Comparison of ENCODE assay signal across 8 cellular contexts in genomic region chr7:69597278-69598076, GRCh38. TPM values are rescaled to one million over a fixed set of nuclear protein-coding genes. Genes with fewer than 3 reads are reported as not detected.
DNase-seq lines count a peak whose midpoint lies in the region; ATAC-seq and TF ChIP-seq lines count a peak whose summit lies in the region.

No MANE protein-coding gene starts in this region.

- peak overlapping the region; percentile 80 for H3K27ac ChIP-seq in skeletal muscle tissue (ENCODE audit: low read depth, low read length)

- no peaks in the 10 kb centered on the region for H3K9me3 ChIP-seq in iPS-18c (ENCODE audit: control insufficient read depth, insufficient read depth, low read length)
- no peaks in the 10 kb centered on the region for H3K9me3 ChIP-seq in skeletal muscle tissue (ENCODE audit: control insufficient read depth in 3 of 3, low read length in 3 of 3)

- H3K36me3 ChIP-seq in BJ (ENCODE audit: control insufficient read depth, insufficient read depth, low read length) (no peaks in the 10 kb centered on the region), skeletal muscle tissue (ENCODE audit: control insufficient read depth in 3 of 3, insufficient read depth in 3 of 3, low read length in 3 of 3) (no peaks in the 10 kb centered on the region)

- peak; percentile 9 for ATAC-seq in GM19043 (IDR thresholded peaks at IDR 0.05; ENCODE audit: low read depth, unreplicated experiment)
- ATAC-seq in HG03442 (IDR thresholded peaks at IDR 0.05; ENCODE audit: unreplicated experiment) = peak; percentile 28
- no peak for ATAC-seq in activated naive CD8-positive, alpha-beta T cell treated with anti-CD3 and anti-CD28 coated beads, Interleukin-2, amount 10 ng/mL, durations not matched to agents 7 days and 5 days (ENCODE audit: low read depth)

- H3K9ac ChIP-seq in skeletal muscle tissue (ENCODE audit: low read depth in 1 of 3, low read length in 3 of 3) = peak overlapping the region; percentile 74 to 84 (median 77)

- TF ChIP-seq CTCF in BJ (IDR thresholded peaks at IDR 0.05; ENCODE audit: insufficient read depth, low read depth, low read length) = no peak

- H3K27ac Mint-ChIP-seq in activated naive CD8-positive, alpha-beta T cell treated with anti-CD3 and anti-CD28 coated beads, Interleukin-2, amount 10 ng/mL, durations not matched to agents 7 days and 5 days = no peak overlapping the region

- POLR2A ChIA-PET in BJ (lab: Charles Lee) = no interaction called here
- POLR2A ChIA-PET in activated naive CD8-positive, alpha-beta T cell treated with anti-CD3 and anti-CD28 coated beads, Interleukin-2, amount 10 ng/mL, durations not matched to agents 7 days and 5 days (lab: Charles Lee) = no interaction called here

- peaks cover 7 to 23% (median 14%) of the 10 kb centered on the region in 3 donors for H3K4me1 ChIP-seq in skeletal muscle tissue (ENCODE audit: control insufficient read depth in 3 of 3, insufficient read depth in 3 of 3, low read length in 3 of 3)

- H3K4me1 Mint-ChIP-seq in activated naive CD8-positive, alpha-beta T cell treated with anti-CD3 and anti-CD28 coated beads, Interleukin-2, amount 10 ng/mL, durations not matched to agents 7 days and 5 days = peaks cover 11% of the 10 kb centered on the region

- no peak for DNase-seq in BJ (ENCODE audit: low read depth)
- peak; percentile 31 for DNase-seq in activated naive CD8-positive, alpha-beta T cell treated with anti-CD3 and anti-CD28 coated beads, Interleukin-2, amount 10 ng/mL, durations not matched to agents 7 days and 5 days
- no peak for DNase-seq in stimulated activated CD4-positive, alpha-beta T cell treated with anti-CD3 and anti-CD28 coated beads, Interleukin-4, amount 100 ng/mL, for 1 hour
- no peak for DNase-seq in GOT3 (lab: John Stamatoyannopoulos, UW)

- H3K4me3 ChIP-seq in BJ (ENCODE audit: low read depth, low read length) = peak overlapping the region; percentile 59
- peak overlapping the region; percentile 54 for H3K4me3 ChIP-seq in iPS-18c (ENCODE audit: insufficient read depth, low read depth, low read length)
- H3K4me3 ChIP-seq in skeletal muscle tissue (ENCODE audit: low read length in 3 of 3) = peak overlapping the region; percentile 69 to 84 (median 77)

- H3K4me3 Mint-ChIP-seq in activated naive CD8-positive, alpha-beta T cell treated with anti-CD3 and anti-CD28 coated beads, Interleukin-2, amount 10 ng/mL, durations not matched to agents 7 days and 5 days = peak overlapping the region; percentile 58

- H3K27me3 ChIP-seq in BJ (ENCODE audit: control insufficient read depth, insufficient read depth, low read length) (peaks cover 3% of the 10 kb centered on the region; the same call in 1 of the 2 replicates), skeletal muscle tissue (ENCODE audit: control insufficient read depth in 3 of 3, insufficient read depth in 3 of 3, low read length in 3 of 3) (no peaks in the 10 kb centered on the region)

- peaks cover 56% of the 10 kb centered on the region for H3K27me3 Mint-ChIP-seq in activated naive CD8-positive, alpha-beta T cell treated with anti-CD3 and anti-CD28 coated beads, Interleukin-2, amount 10 ng/mL, durations not matched to agents 7 days and 5 days

- H3K9me3 Mint-ChIP-seq in activated naive CD8-positive, alpha-beta T cell treated with anti-CD3 and anti-CD28 coated beads, Interleukin-2, amount 10 ng/mL, durations not matched to agents 7 days and 5 days = no peaks in the 10 kb centered on the region

- no peaks in the 10 kb centered on the region for H3K36me3 Mint-ChIP-seq in activated naive CD8-positive, alpha-beta T cell treated with anti-CD3 and anti-CD28 coated beads, Interleukin-2, amount 10 ng/mL, durations not matched to agents 7 days and 5 days

- CTCF ChIA-PET in BJ (lab: Yijun Ruan, JAX) = no interaction called here

RNA-seq across cellular contexts. Expression of gene AUTS2, which starts 0.8 kb away (rescaled TPM):
- polyA plus RNA-seq in BJ (2011; rRNA removed) = 0.32 and 0.54 TPM in 2 replicates
- polyA minus RNA-seq in BJ (2011; rRNA and poly(A)+ RNA removed) = 2.0 TPM in 2 replicates
- total RNA-seq in activated naive CD8-positive, alpha-beta T cell treated with anti-CD3 and anti-CD28 coated beads, Interleukin-2, amount 10 ng/mL, durations not matched to agents 7 days and 5 days = 10 to 100 TPM; 17.5 to 23.8 TPM
- 43.3 TPM for total RNA-seq in skeletal muscle tissue
